14 cellular contexts compared by ENCODE assay signal in the genomic region with DNA sequence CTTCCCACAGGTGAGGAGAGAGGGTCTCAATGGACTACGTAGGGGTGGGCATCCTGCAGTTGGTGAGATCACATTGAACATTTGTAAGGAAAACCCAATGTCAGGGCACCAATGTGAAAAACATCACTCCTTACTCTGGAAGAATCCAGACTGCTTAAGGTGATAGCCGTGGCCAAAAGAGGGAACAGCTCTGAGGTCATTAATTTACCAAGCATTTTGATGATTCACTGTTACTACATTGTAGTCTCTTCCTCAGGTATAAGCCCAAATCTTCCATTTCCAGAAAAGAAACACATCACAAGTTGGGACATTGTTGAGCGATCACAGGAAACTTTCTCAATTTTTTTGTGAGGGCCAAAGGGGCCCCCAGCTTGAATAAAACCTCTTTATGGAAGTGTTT.
DNase-seq lines count a peak whose midpoint lies in the region; ATAC-seq and TF ChIP-seq lines count a peak whose summit lies in the region.
"Had no signal": no experiment of that assay in that cellular context is flagged by ENCODE, and none has a peak within 500 bp of the region (broad histone marks: within the 10 kb centered on the region; RNA-seq: fewer than 3 reads in every experiment).

No MANE protein-coding gene starts in this region.

- no peak overlapping the region for H2AFZ ChIP-seq in PC-3 (ENCODE audit: low read length)
- no peak overlapping the region for H2AFZ ChIP-seq in smooth muscle cell (ENCODE audit: low read depth)

- H3K27ac ChIP-seq in PC-3 (ENCODE audit: low read length), result no peak overlapping the region
- H3K27ac ChIP-seq in VCaP, result peak overlapping the region; percentile 96
- no peak overlapping the region for H3K27ac ChIP-seq in foreskin keratinocyte
- H3K27ac ChIP-seq in smooth muscle cell (ENCODE audit: low read depth), result no peak overlapping the region
- H3K27ac ChIP-seq: C4-2B had no signal

- H4K20me1 ChIP-seq in PC-3 (ENCODE audit: low read length) (no peaks in the 10 kb centered on the region), smooth muscle cell (ENCODE audit: low read depth) (no peaks in the 10 kb centered on the region)

- no peak for TF ChIP-seq CTCF in PC-3 (conservative IDR thresholded peaks at IDR 0.05; ENCODE audit: low read depth, low read length)
- no peak for TF ChIP-seq CTCF in VCaP (conservative IDR thresholded peaks at IDR 0.05)
- TF ChIP-seq CTCF in foreskin keratinocyte (conservative IDR thresholded peaks at IDR 0.05), result no peak
- no peak for TF ChIP-seq CTCF in Calu3 (IDR thresholded peaks at IDR 0.05; ENCODE audit: unreplicated experiment)
- no peak for TF ChIP-seq CTCF in osteocyte (IDR thresholded peaks at IDR 0.05)
- TF ChIP-seq CTCF in smooth muscle cell (IDR thresholded peaks at IDR 0.05; ENCODE audit: borderline replicate concordance, insufficient read depth, poor library complexity, severe bottlenecking), result no peak

- peak overlapping the region; percentile 22; the same call in 1 of the 2 replicates for H3K4me2 ChIP-seq in PC-3 (ENCODE audit: low read length)
- no peak overlapping the region for H3K4me2 ChIP-seq in smooth muscle cell

- H3K27me3 ChIP-seq in PC-3 (ENCODE audit: low read length) (no peaks in the 10 kb centered on the region), foreskin keratinocyte (no peaks in the 10 kb centered on the region), smooth muscle cell (ENCODE audit: low read depth) (no peaks in the 10 kb centered on the region)

- H3K36me3 ChIP-seq in PC-3 (ENCODE audit: low read depth, low read length), result no peaks in the 10 kb centered on the region
- no peaks in the 10 kb centered on the region for H3K36me3 ChIP-seq in smooth muscle cell (ENCODE audit: low read depth)

- no TSS peak for BruUV-seq in PC-3 (replicated peaks; lab: Mats Ljungman, UMichigan)
- no TSS peak for BruUV-seq in Calu3 (replicated peaks; lab: Mats Ljungman, UMichigan)

- H3K9me3 ChIP-seq in PC-3 (ENCODE audit: low read length) (no peaks in the 10 kb centered on the region), smooth muscle cell (replicated peaks; ENCODE audit: low read depth) (no peaks in the 10 kb centered on the region)
- H3K9me3 ChIP-seq: Caco-2 had no signal

- H3K9ac ChIP-seq in PC-3 (ENCODE audit: low read length) (no peak overlapping the region), smooth muscle cell (ENCODE audit: low read depth) (no peak overlapping the region)

- H3F3A ChIP-seq in PC-3 (ENCODE audit: low read length, unreplicated experiment), result no peaks in the 10 kb centered on the region
- no peaks in the 10 kb centered on the region for H3F3A ChIP-seq in smooth muscle cell (ENCODE audit: low read depth)

- H3K27me3 Mint-ChIP-seq in Calu3 (ENCODE audit: unreplicated experiment) (no peaks in the 10 kb centered on the region), osteocyte (ENCODE audit: unreplicated experiment) (no peaks in the 10 kb centered on the region)
- H3K27me3 Mint-ChIP-seq: CD4-positive, alpha-beta T cell had no signal

- POLR2A ChIA-PET in PC-3 (lab: Charles Lee; ENCODE audit: unreplicated experiment), result interaction anchor here (0.5 kb wide), 1 partner anchor 120 kb away, joined by 6 read pairs; no protein-coding TSS in a partner anchor

- CTCF ChIA-PET in PC-3 (lab: Charles Lee) (no interaction called here), Calu3 (lab: Charles Lee) (no interaction called here)

- H3K27ac Mint-ChIP-seq in Calu3 (ENCODE audit: unreplicated experiment), result no peak overlapping the region
- no peak overlapping the region for H3K27ac Mint-ChIP-seq in osteocyte (ENCODE audit: unreplicated experiment)
- H3K27ac Mint-ChIP-seq: CD4-positive, alpha-beta T cell had no signal

- peaks cover 17% of the 10 kb centered on the region for H3K4me1 Mint-ChIP-seq in Calu3 (ENCODE audit: low read depth, unreplicated experiment)
- no peaks in the 10 kb centered on the region for H3K4me1 Mint-ChIP-seq in osteocyte (ENCODE audit: unreplicated experiment)

- no peaks in the 10 kb centered on the region for H3K9me2 ChIP-seq in PC-3 (replicated peaks; ENCODE audit: low read length)

- H3K36me3 Mint-ChIP-seq in Calu3 (ENCODE audit: insufficient read depth, unreplicated experiment), result no peaks in the 10 kb centered on the region
- no peaks in the 10 kb centered on the region for H3K36me3 Mint-ChIP-seq in osteocyte (ENCODE audit: unreplicated experiment)

- intact Hi-C loops in PC-3 (cut with micrococcal nuclease), result loop anchor here (2.0 kb wide), 1 partner anchor 15 kb away; no protein-coding TSS in a partner anchor
- intact Hi-C loops in Calu3 (cut with micrococcal nuclease; ENCODE audit: unreplicated experiment), result no loop called here

- ATAC-seq in PC-3 (peak; percentile 92), foreskin keratinocyte (peak; percentile 46)

- H3K9me3 Mint-ChIP-seq in Calu3 (ENCODE audit: low read depth, unreplicated experiment), result no peaks in the 10 kb centered on the region
- no peaks in the 10 kb centered on the region for H3K9me3 Mint-ChIP-seq in osteocyte (ENCODE audit: unreplicated experiment)
- H3K9me3 Mint-ChIP-seq: CD4-positive, alpha-beta T cell had no signal

- H3K4me3 Mint-ChIP-seq in Calu3 (ENCODE audit: low read depth, unreplicated experiment), result no peak overlapping the region
- H3K4me3 Mint-ChIP-seq in osteocyte (ENCODE audit: unreplicated experiment), result no peak overlapping the region
- H3K4me3 Mint-ChIP-seq: CD4-positive, alpha-beta T cell had no signal

- WGBS in smooth muscle cell (ENCODE audit: low lambda C conversion rate), result 90% methylated on average over 3 of the region's 3 CpGs

- H3K4me3 ChIP-seq in PC-3 (ENCODE audit: low read length) (no peak overlapping the region), smooth muscle cell (no peak overlapping the region)

- DNase-seq in PC-3, result peak; percentile 51
- DNase-seq in foreskin keratinocyte, result no peak
- peak; percentile 26 for DNase-seq in renal cortical epithelial cell (ENCODE audit: low read depth)
- DNase-seq in Calu3, result no peak
- DNase-seq in osteocyte (ENCODE audit: extremely low spot score, unreplicated experiment), result no peak
- DNase-seq in smooth muscle cell (lab: John Stamatoyannopoulos, UW; ENCODE audit: unreplicated experiment), result no peak
- DNase-seq: ACHN; AML-193; Caco-2; CD4-positive, alpha-beta T cell; HCEC 1CT; KG1 had no signal

- H3K4me1 ChIP-seq in PC-3 (ENCODE audit: insufficient read depth, low read length) (peaks cover 21% of the 10 kb centered on the region), foreskin keratinocyte (no peaks in the 10 kb centered on the region), smooth muscle cell (ENCODE audit: low read depth) (peaks cover 5% of the 10 kb centered on the region)

- H3K79me2 ChIP-seq in PC-3 (ENCODE audit: low read length), result no peaks in the 10 kb centered on the region
- H3K79me2 ChIP-seq in smooth muscle cell (ENCODE audit: low read depth), result no peaks in the 10 kb centered on the region

Comparison
In these comparisons a context has a peak if more than half of its experiments do, and no peak if none do; other contexts are left out.
1. DNase-seq: peak in PC-3 (single experiment) and renal cortical epithelial cell (single experiment); none in foreskin keratinocyte (0 of 2), Calu3 (single experiment), osteocyte (single experiment) and smooth muscle cell (single experiment).